ENCODE assay signal across 13 cellular contexts in genomic region chr7:98200364-98200763, GRCh38. TPM values are rescaled to one million over a fixed set of nuclear protein-coding genes. Genes with fewer than 3 reads are reported as not detected.
DNase-seq lines count a peak whose midpoint lies in the region; ATAC-seq and TF ChIP-seq lines count a peak whose summit lies in the region.
"Had no signal": no experiment of that assay in that cellular context is flagged by ENCODE, and none has a peak within 500 bp of the region (broad histone marks: within the 10 kb centered on the region; RNA-seq: fewer than 3 reads in every experiment).

No MANE protein-coding gene starts in this region.

- WGBS in esophagus squamous epithelium, 2 donors, result 63 to 90% methylated on average over 6 of the region's 6 CpGs
- WGBS in tibial nerve, 2 donors, result 94 to 96% methylated on average over 6 of the region's 6 CpGs

- TF ChIP-seq POLR2A in esophagus squamous epithelium (IDR thresholded peaks at IDR 0.05) (no peak), tibial nerve (IDR thresholded peaks at IDR 0.05) (no peak)

- peaks cover 0 to 7% (median 5%) of the 10 kb centered on the region in 3 donors for H3K9me3 ChIP-seq in esophagus squamous epithelium
- H3K9me3 ChIP-seq in tibial nerve, result peaks cover 0 to 15% (median 0%) of the 10 kb centered on the region in 4 donors

- H3K4me3 Mint-ChIP-seq in activated T-cell treated with anti-CD3 and anti-CD28 coated beads, Interleukin-2, amount 50 U/mL, for 72 hours, result peak overlapping the region; percentile 10 to 20
- H3K4me3 Mint-ChIP-seq in stimulated activated naive B cell treated with anti-CD40 and anti-IgM and Interleukin-4, amounts not matched to agents 10 μg/mL and 1 μg/mL and 100 μg/mL, for 72 hours, result peak overlapping the region in 1 of 2 donors; percentile 5

- peaks cover 8 to 11% of the 10 kb centered on the region in 2 donors for H3K36me3 Mint-ChIP-seq in activated T-cell treated with anti-CD3 and anti-CD28 coated beads, Interleukin-2, amount 50 U/mL, for 72 hours (ENCODE audit: insufficient read depth in 2 of 2)
- peaks cover 31 to 32% of the 10 kb centered on the region in 2 donors for H3K36me3 Mint-ChIP-seq in stimulated activated naive B cell treated with anti-CD40 and anti-IgM and Interleukin-4, amounts not matched to agents 10 μg/mL and 1 μg/mL and 100 μg/mL, for 72 hours

- peaks cover 0 to 2% of the 10 kb centered on the region in 2 donors for H3K9me3 Mint-ChIP-seq in activated T-cell treated with anti-CD3 and anti-CD28 coated beads, Interleukin-2, amount 50 U/mL, for 72 hours
- H3K9me3 Mint-ChIP-seq in stimulated activated naive B cell treated with anti-CD40 and anti-IgM and Interleukin-4, amounts not matched to agents 10 μg/mL and 1 μg/mL and 100 μg/mL, for 72 hours, result no peaks in the 10 kb centered on the region

- H3K27ac ChIP-seq in esophagus squamous epithelium (no peak overlapping the region), tibial nerve (no peak overlapping the region)
- H3K27ac ChIP-seq: ascending aorta, esophagus muscularis mucosa had no signal

- peaks cover 50% of the 10 kb centered on the region for H3K4me1 Mint-ChIP-seq in activated T-cell treated with anti-CD3 and anti-CD28 coated beads, Interleukin-2, amount 50 U/mL, for 72 hours (ENCODE audit: low read depth)
- peaks cover 42 to 62% of the 10 kb centered on the region in 2 donors for H3K4me1 Mint-ChIP-seq in stimulated activated naive B cell treated with anti-CD40 and anti-IgM and Interleukin-4, amounts not matched to agents 10 μg/mL and 1 μg/mL and 100 μg/mL, for 72 hours

- TF ChIP-seq EP300 in tibial nerve (IDR thresholded peaks at IDR 0.05), result no peak

- H3K27me3 ChIP-seq in esophagus squamous epithelium, result no peaks in the 10 kb centered on the region
- H3K27me3 ChIP-seq in tibial nerve, result no peaks in the 10 kb centered on the region
- H3K27me3 ChIP-seq: ascending aorta, esophagus muscularis mucosa had no signal

- H3K4me1 ChIP-seq in esophagus squamous epithelium (no peaks in the 10 kb centered on the region), tibial nerve (no peaks in the 10 kb centered on the region)
- H3K4me1 ChIP-seq: ascending aorta, esophagus muscularis mucosa had no signal

- H3K36me3 ChIP-seq in esophagus squamous epithelium (peaks cover 11 to 77% (median 12%) of the 10 kb centered on the region in 3 donors), tibial nerve (peaks cover 0 to 71% (median 0%) of the 10 kb centered on the region in 3 donors)

- no peak overlapping the region for H3K4me3 ChIP-seq in esophagus squamous epithelium
- no peak overlapping the region for H3K4me3 ChIP-seq in tibial nerve
- H3K4me3 ChIP-seq: ascending aorta, esophagus muscularis mucosa had no signal

- H3K27ac Mint-ChIP-seq in activated T-cell treated with anti-CD3 and anti-CD28 coated beads, Interleukin-2, amount 50 U/mL, for 72 hours, result peak overlapping the region; percentile 7
- peak overlapping the region; percentile 31 for H3K27ac Mint-ChIP-seq in stimulated activated naive B cell treated with anti-CD40 and anti-IgM and Interleukin-4, amounts not matched to agents 10 μg/mL and 1 μg/mL and 100 μg/mL, for 72 hours

- intact Hi-C loops in esophagus squamous epithelium (cut with DNase I), result no loop called here

- TF ChIP-seq CTCF in esophagus squamous epithelium (IDR thresholded peaks at IDR 0.05) (no peak), tibial nerve (IDR thresholded peaks at IDR 0.05) (no peak)

- no peaks in the 10 kb centered on the region for H3K27me3 Mint-ChIP-seq in activated T-cell treated with anti-CD3 and anti-CD28 coated beads, Interleukin-2, amount 50 U/mL, for 72 hours (ENCODE audit: low read depth)
- H3K27me3 Mint-ChIP-seq in stimulated activated naive B cell treated with anti-CD40 and anti-IgM and Interleukin-4, amounts not matched to agents 10 μg/mL and 1 μg/mL and 100 μg/mL, for 72 hours, result peaks cover 8 to 40% of the 10 kb centered on the region in 2 donors

- no peak for DNase-seq in activated T-cell treated with anti-CD3 and anti-CD28 coated beads, Interleukin-2, amount 50 U/mL, for 72 hours
- DNase-seq in activated T-cell treated with anti-CD3 and anti-CD28 coated beads, Interleukin-2, amount 50 U/mL, for 1 hour, result no peak
- DNase-seq in stimulated activated naive B cell treated with anti-CD40 and anti-IgM and Interleukin-4, amounts not matched to agents 10 μg/mL and 1 μg/mL and 100 μg/mL, for 72 hours, result peak; percentile 43
- DNase-seq in esophagus squamous epithelium (lab: John Stamatoyannopoulos, UW) (no peak), NCI-H510A treated with DMSO at 0.1 percent for 48 hours (lab: John Stamatoyannopoulos, UW) (no peak), tibial nerve (ENCODE audit: low spot score in 2 of 2) (no peak)
- DNase-seq: IMR-90, left cardiac atrium, NCI-H524 had no signal

- peak; percentile 19 to 35 for ATAC-seq in activated T-cell treated with anti-CD3 and anti-CD28 coated beads, Interleukin-2, amount 50 U/mL, for 72 hours (replicated peaks in 1 of 2)
- ATAC-seq in HG02588 (IDR thresholded peaks at IDR 0.05; ENCODE audit: unreplicated experiment) (peak; percentile 37), HG03521 (IDR thresholded peaks at IDR 0.05; ENCODE audit: unreplicated experiment) (peak; percentile 21)
- peak; percentile 48 to 61 for ATAC-seq in stimulated activated naive B cell treated with anti-CD40 and anti-IgM and Interleukin-4, amounts not matched to agents 10 μg/mL and 1 μg/mL and 100 μg/mL, for 72 hours (replicated peaks)
- ATAC-seq: left cardiac atrium had no signal

RNA-seq across cellular contexts. Expression of gene BHLHA15, which starts 10.9 kb away (rescaled TPM):
- 1 to 10 TPM in 1 of 2 donors, under 1 TPM in 1; 0.65 to 3.3 TPM for total RNA-seq in activated T-cell treated with anti-CD3 and anti-CD28 coated beads, Interleukin-2, amount 50 U/mL, for 72 hours
- total RNA-seq in esophagus squamous epithelium (1 to 10 TPM in 3 of 4 donors, under 1 TPM in 1; 0.82 to 8.0 (median 2.3) TPM), tibial nerve (not detected)
- total RNA-seq: ascending aorta, esophagus muscularis mucosa, IMR-90 had no signal

RNA-seq across cellular contexts. Expression of gene TECPR1, which starts 51.7 kb away (rescaled TPM):
- 10 to 100 TPM; 40.7 to 53.0 TPM for total RNA-seq in activated T-cell treated with anti-CD3 and anti-CD28 coated beads, Interleukin-2, amount 50 U/mL, for 72 hours
- total RNA-seq in esophagus squamous epithelium (10 to 100 TPM; 13.4 to 21.5 (median 19.0) TPM), tibial nerve (10 to 100 TPM; 30.8 to 72.6 (median 41.2) TPM)
